ENCODE assay signal across 17 cellular contexts in the genomic region with DNA sequence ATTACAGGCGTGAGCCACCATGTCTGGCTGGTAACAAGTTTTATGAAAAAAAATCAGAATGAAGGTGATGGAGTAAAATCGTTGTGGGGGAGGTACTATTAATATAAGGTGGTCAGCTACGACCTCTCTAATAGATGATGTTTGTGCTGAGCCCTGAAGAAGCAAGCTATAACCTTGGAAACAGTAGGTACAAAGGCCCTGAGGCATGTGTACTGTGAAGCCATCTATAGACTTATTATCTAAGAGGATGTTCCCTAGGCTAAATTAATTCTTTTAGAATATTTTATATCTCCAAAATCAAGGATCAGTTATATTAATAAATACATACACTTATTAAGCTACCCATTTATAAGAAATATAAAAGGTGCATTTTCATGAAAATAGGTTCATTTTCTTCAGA. TPM values are rescaled to one million over a fixed set of nuclear protein-coding genes. Genes with fewer than 3 reads are reported as not detected.
A peak's percentile ranks its signal among the peaks of the same experiment; 100 is the strongest.
DNase-seq lines count a peak whose midpoint lies in the region; ATAC-seq and TF ChIP-seq lines count a peak whose summit lies in the region.
"Had no signal": no experiment of that assay in that cellular context is flagged by ENCODE, and none has a peak within 500 bp of the region (broad histone marks: within the 10 kb centered on the region; RNA-seq: fewer than 3 reads in every experiment).

No MANE protein-coding gene starts in this region.

- no peak overlapping the region for H3K27ac ChIP-seq in GM23248
- peak overlapping the region; percentile 59 to 62 for H3K27ac ChIP-seq in SK-N-SH (ENCODE audit: low read depth in 2 of 2, low read length in 1 of 2)
- peak overlapping the region; percentile 60 for H3K27ac ChIP-seq in hepatocyte
- H3K27ac ChIP-seq in sigmoid colon = peak overlapping the region; percentile 1 to 71 (median 60)
- H3K27ac ChIP-seq in naive thymus-derived CD4-positive, alpha-beta T cell (ENCODE audit: low read depth, low read length) = no peak overlapping the region
- H3K27ac ChIP-seq: A549, PC-9 had no signal

- POLR2A ChIA-PET in SK-N-SH (lab: Yijun Ruan, JAX) = no interaction called here
- POLR2A ChIA-PET in naive thymus-derived CD4-positive, alpha-beta T cell (lab: Charles Lee) = no interaction called here

- no peaks in the 10 kb centered on the region for H4K20me1 ChIP-seq in GM23248 (ENCODE audit: insufficient read depth)
- H4K20me1 ChIP-seq in SK-N-SH (ENCODE audit: insufficient read depth) = no peaks in the 10 kb centered on the region
- no peaks in the 10 kb centered on the region for H4K20me1 ChIP-seq in hepatocyte (ENCODE audit: insufficient read depth, poor library complexity, severe bottlenecking)

- TF ChIP-seq RAD21 in SK-N-SH (IDR thresholded peaks at IDR 0.05; ENCODE audit: low read length) = no peak

- H3K4me2 ChIP-seq in GM23248 (ENCODE audit: unreplicated experiment) (no peak overlapping the region), SK-N-SH (0 out of 2 replicates have a peak overlapping the region, but pooled peaks have one; percentile 9), hepatocyte (peak overlapping the region; percentile 5)
- H3K4me2 ChIP-seq: A549, PC-9 had no signal

- no peak for DNase-seq in GM23248
- DNase-seq in SK-N-SH = no peak
- DNase-seq in hepatocyte (ENCODE audit: low spot score) = no peak
- DNase-seq in sigmoid colon = no peak
- DNase-seq in naive thymus-derived CD4-positive, alpha-beta T cell = no peak
- no peak for DNase-seq in activated CD8-positive, alpha-beta memory T cell treated with anti-CD3 and anti-CD28 coated beads, Interleukin-2, amount 50 U/mL, for 48 hours
- DNase-seq: AML-193, Caco-2, NCI-H1092, NCI-H1694 treated with DMSO at 0.1 percent for 48 hours, NCI-H69, PC-9 had no signal

- no peaks in the 10 kb centered on the region for H3K36me3 Mint-ChIP-seq in naive thymus-derived CD4-positive, alpha-beta T cell

- no peak for TF ChIP-seq POLR2A in sigmoid colon (IDR thresholded peaks at IDR 0.05)

- H3K4me3 ChIP-seq in GM23248 (no peak overlapping the region), SK-N-SH (ENCODE audit: low read depth in 2 of 2, low read length in 1 of 2) (no peak overlapping the region), hepatocyte (no peak overlapping the region), sigmoid colon (no peak overlapping the region)
- H3K4me3 ChIP-seq in naive thymus-derived CD4-positive, alpha-beta T cell (ENCODE audit: low read length) = no peak overlapping the region
- H3K4me3 ChIP-seq: A549, GM12878, HAP-1, PC-9 had no signal

- WGBS in GM23248 (ENCODE audit: low coverage in 1 of 2, low lambda C conversion rate in 2 of 2, missing lambda C conversion rate in 2 of 2), 2 experiments = 68 to 76% methylated on average over 3 of the region's 3 CpGs
- WGBS in SK-N-SH (ENCODE audit: low lambda C conversion rate) = 61% methylated on average over 3 of the region's 3 CpGs
- 93% methylated on average over 3 of the region's 3 CpGs for WGBS in hepatocyte (ENCODE audit: low lambda C conversion rate, missing lambda C conversion rate)
- WGBS in sigmoid colon, 2 donors = 88 to 95% methylated on average over 3 of the region's 3 CpGs

- H3K36me3 ChIP-seq in GM23248 (ENCODE audit: low read depth) = no peaks in the 10 kb centered on the region
- H3K36me3 ChIP-seq in SK-N-SH (replicated peaks in 1 of 2; ENCODE audit: control insufficient read depth in 1 of 2, insufficient read depth in 2 of 2, low read length in 1 of 2) = no peaks in the 10 kb centered on the region
- H3K36me3 ChIP-seq in hepatocyte (replicated peaks; ENCODE audit: insufficient read depth, low read depth) = no peaks in the 10 kb centered on the region
- H3K36me3 ChIP-seq in sigmoid colon = no peaks in the 10 kb centered on the region
- H3K36me3 ChIP-seq in naive thymus-derived CD4-positive, alpha-beta T cell (ENCODE audit: control insufficient read depth in 2 of 3, insufficient read depth in 3 of 3, low read length in 3 of 3) = no peaks in the 10 kb centered on the region
- H3K36me3 ChIP-seq: HAP-1 had no signal

- H3K9ac ChIP-seq in GM23248 = no peak overlapping the region; the same call in 1 of the 2 replicates
- no peak overlapping the region for H3K9ac ChIP-seq in SK-N-SH

- TF ChIP-seq EP300 in SK-N-SH (IDR thresholded peaks at IDR 0.05; ENCODE audit: borderline replicate concordance in 1 of 2, low read depth in 1 of 2, low read length in 1 of 2) (no peak), sigmoid colon (IDR thresholded peaks at IDR 0.05) (no peak)

- peaks cover 0 to 6% (median 0%) of the 10 kb centered on the region in 7 donors for H3K4me1 Mint-ChIP-seq in naive thymus-derived CD4-positive, alpha-beta T cell

- peaks cover 5% of the 10 kb centered on the region; the same call in 1 of the 2 replicates for H3K4me1 ChIP-seq in GM23248 (ENCODE audit: insufficient read depth)
- H3K4me1 ChIP-seq in SK-N-SH (ENCODE audit: control insufficient read depth in 1 of 2, insufficient read depth in 2 of 2, low read depth in 1 of 2, low read length in 1 of 2) = no peaks in the 10 kb centered on the region; a peak in 1 of 4 replicates
- H3K4me1 ChIP-seq in hepatocyte (ENCODE audit: insufficient read depth) = no peaks in the 10 kb centered on the region
- peaks cover 0 to 16% (median 7%) of the 10 kb centered on the region in 4 donors for H3K4me1 ChIP-seq in sigmoid colon
- H3K4me1 ChIP-seq in naive thymus-derived CD4-positive, alpha-beta T cell (ENCODE audit: control insufficient read depth in 2 of 2, insufficient read depth in 2 of 2, low read length in 2 of 2) = no peaks in the 10 kb centered on the region
- H3K4me1 ChIP-seq: A549, Caco-2 had no signal

- H3K27ac Mint-ChIP-seq in naive thymus-derived CD4-positive, alpha-beta T cell = no peak overlapping the region

- H3K27me3 Mint-ChIP-seq in naive thymus-derived CD4-positive, alpha-beta T cell = no peaks in the 10 kb centered on the region

- H3K9me3 ChIP-seq in GM23248 (ENCODE audit: low read depth) (no peaks in the 10 kb centered on the region), SK-N-SH (no peaks in the 10 kb centered on the region), hepatocyte (ENCODE audit: low read depth) (no peaks in the 10 kb centered on the region), sigmoid colon (no peaks in the 10 kb centered on the region)
- H3K9me3 ChIP-seq in naive thymus-derived CD4-positive, alpha-beta T cell (ENCODE audit: control insufficient read depth in 2 of 3, low read length in 3 of 3) = no peaks in the 10 kb centered on the region
- H3K9me3 ChIP-seq: A549, Caco-2, HAP-1 had no signal

- peak overlapping the region; percentile 67 for H2AFZ ChIP-seq in GM23248
- peak overlapping the region; percentile 76 for H2AFZ ChIP-seq in SK-N-SH (ENCODE audit: low read depth)
- H2AFZ ChIP-seq in hepatocyte = no peak overlapping the region
- H2AFZ ChIP-seq: PC-9 had no signal

- TF ChIP-seq CTCF in SK-N-SH (IDR thresholded peaks at IDR 0.05) = no peak
- TF ChIP-seq CTCF in hepatocyte (IDR thresholded peaks at IDR 0.05; ENCODE audit: poor library complexity) = no peak
- no peak for TF ChIP-seq CTCF in sigmoid colon (IDR thresholded peaks at IDR 0.05)

- H3K79me2 ChIP-seq in GM23248 (ENCODE audit: insufficient read depth) (no peaks in the 10 kb centered on the region), SK-N-SH (ENCODE audit: insufficient read depth) (no peaks in the 10 kb centered on the region), hepatocyte (no peaks in the 10 kb centered on the region)

- peaks cover 0 to 3% (median 0%) of the 10 kb centered on the region in 11 donors for H3K9me3 Mint-ChIP-seq in naive thymus-derived CD4-positive, alpha-beta T cell

- H3F3A ChIP-seq in GM23248 (ENCODE audit: insufficient read depth) = no peaks in the 10 kb centered on the region
- H3F3A ChIP-seq in SK-N-SH (replicated peaks; ENCODE audit: insufficient read depth) = peaks cover 2% of the 10 kb centered on the region

- intact Hi-C loops in sigmoid colon (cut with DNase I) = no loop called here
- intact Hi-C loops in naive thymus-derived CD4-positive, alpha-beta T cell (cut with micrococcal nuclease) = no loop called here

- no peaks in the 10 kb centered on the region for H3K9me2 ChIP-seq in GM23248 (ENCODE audit: insufficient read depth)
- no peaks in the 10 kb centered on the region for H3K9me2 ChIP-seq in SK-N-SH
- H3K9me2 ChIP-seq in hepatocyte (replicated peaks; ENCODE audit: insufficient read depth) = no peaks in the 10 kb centered on the region

- no peak for ATAC-seq in naive thymus-derived CD4-positive, alpha-beta T cell
- ATAC-seq in HG03378 (IDR thresholded peaks at IDR 0.05; ENCODE audit: unreplicated experiment) (no peak), HG03139 (IDR thresholded peaks at IDR 0.05; ENCODE audit: unreplicated experiment) (no peak)
- ATAC-seq: A549, GM12878 had no signal

- CTCF ChIA-PET in SK-N-SH (lab: Yijun Ruan, JAX) = interaction anchor here (0.6 to 2.4 kb wide), 3 partner anchors 82 to 98 kb away, joined by 4 to 12 read pairs (median 4); partner anchors contain the start of genes CFAP210 and PHOSPHO2
- CTCF ChIA-PET in naive thymus-derived CD4-positive, alpha-beta T cell (lab: Charles Lee) = interaction anchor here (0.6 kb wide), 1 partner anchor 102 kb away, joined by 3 read pairs; no protein-coding TSS in a partner anchor

- in situ Hi-C loops in GM23248 (cut with MboI) = no loop called here

- H3K27me3 ChIP-seq in GM23248 (replicated peaks; ENCODE audit: insufficient read depth) = no peaks in the 10 kb centered on the region
- no peaks in the 10 kb centered on the region for H3K27me3 ChIP-seq in SK-N-SH (ENCODE audit: insufficient read depth)
- H3K27me3 ChIP-seq in hepatocyte = no peaks in the 10 kb centered on the region
- H3K27me3 ChIP-seq in sigmoid colon = no peaks in the 10 kb centered on the region
- no peaks in the 10 kb centered on the region for H3K27me3 ChIP-seq in naive thymus-derived CD4-positive, alpha-beta T cell (ENCODE audit: control insufficient read depth in 2 of 2, insufficient read depth in 2 of 2, low read length in 2 of 2)

- no peak overlapping the region for H3K4me3 Mint-ChIP-seq in naive thymus-derived CD4-positive, alpha-beta T cell

RNA-seq across cellular contexts. Expression of gene SSB, which starts 23.3 kb away (rescaled TPM):
- 80.4 and 97.6 TPM in 2 replicates for total RNA-seq in GM23248 (2014; rRNA removed; shearing (Covaris generic))
- polyA plus RNA-seq in GM23248 (2016; fragmentation: Nextera tagmentation; extraction: Ambion mirVana) (200 and 204 TPM in 2 replicates), SK-N-SH (2012; rRNA removed) (60.8 and 80.3 TPM in 2 replicates), hepatocyte (176 and 181 TPM in 2 replicates), sigmoid colon (10 to 100 TPM; 55.0 to 71.7 (median 56.5) TPM)
- 95.3 and 140 TPM in 2 replicates for polyA plus RNA-seq in SK-N-SH (2012; cell fraction: cytosol; rRNA removed)
- 28.0 and 58.2 TPM in 2 replicates for polyA plus RNA-seq in SK-N-SH (2012; cell fraction: nucleus; rRNA removed)
- total RNA-seq in hepatocyte (112 and 143 TPM in 2 replicates), sigmoid colon (100 to 1,000 TPM in 1 of 4 donors, 10 to 100 TPM in 3; 68.1 to 126 (median 87.8) TPM)
- total RNA-seq in naive thymus-derived CD4-positive, alpha-beta T cell = 100 to 1,000 TPM in 3 of 5 experiments, 10 to 100 TPM in 2; 88.3 to 104 (median 102) TPM
- polyA plus RNA-seq in naive thymus-derived CD4-positive, alpha-beta T cell = 100 to 1,000 TPM in 1 of 2 donors, 10 to 100 TPM in 1; 80.5 to 150 TPM

RNA-seq across cellular contexts. Expression of gene KLHL23, which starts 41.7 kb away (rescaled TPM):
- 0.38 and 1.7 TPM in 2 replicates for total RNA-seq in GM23248 (2014; rRNA removed; shearing (Covaris generic))
- polyA plus RNA-seq in GM23248 (2016; fragmentation: Nextera tagmentation; extraction: Ambion mirVana) (0.26 and 0.62 TPM in 2 replicates), SK-N-SH (2012; rRNA removed) (5.2 and 6.1 TPM in 2 replicates), hepatocyte (5.8 and 6.9 TPM in 2 replicates), sigmoid colon (1 to 10 TPM; 4.1 to 4.8 (median 4.6) TPM)
- 7.7 and 7.8 TPM in 2 replicates for polyA plus RNA-seq in SK-N-SH (2012; cell fraction: cytosol; rRNA removed)
- polyA plus RNA-seq in SK-N-SH (2012; cell fraction: nucleus; rRNA removed) = 2.4 and 6.1 TPM in 2 replicates
- total RNA-seq in hepatocyte (12.9 and 16.1 TPM in 2 replicates), sigmoid colon (10 to 100 TPM; 59.5 to 66.0 (median 64.4) TPM)
- total RNA-seq in naive thymus-derived CD4-positive, alpha-beta T cell = 1 to 10 TPM; 1.1 to 3.9 (median 2.7) TPM
- polyA plus RNA-seq in naive thymus-derived CD4-positive, alpha-beta T cell = 1 to 10 TPM; 1.5 to 3.8 TPM

RNA-seq across cellular contexts. Expression of gene METTL5, which starts 49.4 kb away (rescaled TPM):
- 23.6 and 29.2 TPM in 2 replicates for total RNA-seq in GM23248 (2014; rRNA removed; shearing (Covaris generic))
- polyA plus RNA-seq in GM23248 (2016; fragmentation: Nextera tagmentation; extraction: Ambion mirVana) = 78.6 and 83.2 TPM in 2 replicates
- polyA plus RNA-seq in SK-N-SH (2012; rRNA removed) = 40.7 and 51.3 TPM in 2 replicates
- polyA plus RNA-seq in SK-N-SH (2012; cell fraction: cytosol; rRNA removed) = 66.5 and 87.1 TPM in 2 replicates
- polyA plus RNA-seq in SK-N-SH (2012; cell fraction: nucleus; rRNA removed) = 14.7 and 17.8 TPM in 2 replicates
- total RNA-seq in hepatocyte = 45.9 and 61.0 TPM in 2 replicates
- polyA plus RNA-seq in hepatocyte = 55.4 and 60.7 TPM in 2 replicates
- total RNA-seq in sigmoid colon = 100 to 1,000 TPM in 2 of 4 donors, 10 to 100 TPM in 2; 51.5 to 337 (median 86.9) TPM
- 10 to 100 TPM; 47.8 to 83.5 (median 74.9) TPM for polyA plus RNA-seq in sigmoid colon
- total RNA-seq in naive thymus-derived CD4-positive, alpha-beta T cell = 10 to 100 TPM; 21.1 to 52.9 (median 44.2) TPM
- 100 to 1,000 TPM; 112 to 149 TPM for polyA plus RNA-seq in naive thymus-derived CD4-positive, alpha-beta T cell

RNA-seq across cellular contexts. Expression of gene UBR3, which starts 51.9 kb away (rescaled TPM):
- 21.2 and 22.4 TPM in 2 replicates for total RNA-seq in GM23248 (2014; rRNA removed; shearing (Covaris generic))
- polyA plus RNA-seq in GM23248 (2016; fragmentation: Nextera tagmentation; extraction: Ambion mirVana) = 8.9 and 9.2 TPM in 2 replicates
- polyA plus RNA-seq in SK-N-SH (2012; rRNA removed) = 5.2 and 6.7 TPM in 2 replicates
- polyA plus RNA-seq in SK-N-SH (2012; cell fraction: cytosol; rRNA removed) = 6.9 TPM in 2 replicates
- 7.2 and 15.6 TPM in 2 replicates for polyA plus RNA-seq in SK-N-SH (2012; cell fraction: nucleus; rRNA removed)
- 40.4 and 49.2 TPM in 2 replicates for total RNA-seq in hepatocyte
- 10.1 and 10.2 TPM in 2 replicates for polyA plus RNA-seq in hepatocyte
- total RNA-seq in sigmoid colon = 100 to 1,000 TPM in 1 of 4 donors, 10 to 100 TPM in 3; 63.3 to 101 (median 76.8) TPM
- 10 to 100 TPM in 1 of 3 donors, 1 to 10 TPM in 2; 4.2 to 10.3 (median 4.8) TPM for polyA plus RNA-seq in sigmoid colon
- total RNA-seq in naive thymus-derived CD4-positive, alpha-beta T cell = 10 to 100 TPM; 28.4 to 48.2 (median 44.6) TPM
- polyA plus RNA-seq in naive thymus-derived CD4-positive, alpha-beta T cell = 10 to 100 TPM in 1 of 2 donors, 1 to 10 TPM in 1; 7.7 to 12.5 TPM

Comparison
In these comparisons a context has a peak if more than half of its experiments do, and no peak if none do; other contexts are left out.
1. H3K27ac ChIP-seq: peak in SK-N-SH (2 of 2), hepatocyte (single experiment) and sigmoid colon (4 of 4); none in GM23248 (single experiment) and naive thymus-derived CD4-positive, alpha-beta T cell (single experiment).